ENCODE assay signal across 28 cellular contexts in genomic region chr5:69528609-69529008, GRCh38.
"Had no signal": no experiment of that assay in that cellular context is flagged by ENCODE, and none has a peak within 500 bp of the region (broad histone marks: within the 10 kb centered on the region; RNA-seq: fewer than 3 reads in every experiment).

No MANE protein-coding gene starts in this region.

- H3K4me1 ChIP-seq: esophagus muscularis mucosa, gastroesophageal sphincter, heart left ventricle, prostate gland, tibial artery, uterus had no signal

- H3K9me3 ChIP-seq: esophagus muscularis mucosa, gastroesophageal sphincter, heart left ventricle, left lung, mucosa of descending colon, neutrophil, pancreas, prostate gland, spleen, tibial artery, upper lobe of right lung, uterus had no signal

- H3K27ac Mint-ChIP-seq: naive B cell; natural killer cell treated with Interleukin-12 subunit alpha and Interleukin-12 subunit beta and Interleukin-15 and Interleukin-18, amount 100 ng/mL, for 72 hours; stimulated activated memory B cell treated with anti-CD40 and anti-IgM and Interleukin-4, amounts not matched to agents 10 μg/mL and 1 μg/mL and 100 μg/mL, for 72 hours; stimulated activated naive CD8-positive, alpha-beta T cell treated with anti-CD3 and anti-CD28 coated beads, Interleukin-15, Interleukin-2, amounts not matched to agents 100 ng/mL and 50 ng/mL, for 24 hours had no signal

- H3K36me3 ChIP-seq: esophagus muscularis mucosa, gastroesophageal sphincter, heart left ventricle, left lung, neutrophil, pancreas, prostate gland, spleen, tibial artery, upper lobe of right lung, uterus had no signal

- H3K36me3 Mint-ChIP-seq: naive B cell; natural killer cell treated with Interleukin-12 subunit alpha and Interleukin-12 subunit beta and Interleukin-15 and Interleukin-18, amount 100 ng/mL, for 72 hours; stimulated activated memory B cell treated with anti-CD40 and anti-IgM and Interleukin-4, amounts not matched to agents 10 μg/mL and 1 μg/mL and 100 μg/mL, for 72 hours had no signal

- H3K27me3 ChIP-seq: esophagus muscularis mucosa, foreskin keratinocyte, left lung, neutrophil, pancreas, spleen, upper lobe of right lung, uterus had no signal

- H3K9me3 Mint-ChIP-seq: naive B cell; natural killer cell treated with Interleukin-12 subunit alpha and Interleukin-12 subunit beta and Interleukin-15 and Interleukin-18, amount 100 ng/mL, for 72 hours; neural crest cell; stimulated activated memory B cell treated with anti-CD40 and anti-IgM and Interleukin-4, amounts not matched to agents 10 μg/mL and 1 μg/mL and 100 μg/mL, for 72 hours; stimulated activated naive CD8-positive, alpha-beta T cell treated with anti-CD3 and anti-CD28 coated beads, Interleukin-15, Interleukin-2, amounts not matched to agents 100 ng/mL and 50 ng/mL, for 24 hours had no signal

- DNase-seq: dermis blood vessel endothelial cell; effector memory CD4-positive, alpha-beta T cell; heart left ventricle; hippocampal formation; left cardiac atrium; left lung; mesenchymal stem cell; naive B cell; pancreas; right cardiac atrium; spleen; stimulated activated CD4-positive, alpha-beta T cell treated with anti-CD3 and anti-CD28 coated beads, Interleukin-4, amount 100 ng/mL, for 4 hours; tibial artery; upper lobe of right lung; uterus had no signal

- H3K4me1 Mint-ChIP-seq: naive B cell; neural crest cell; stimulated activated memory B cell treated with anti-CD40 and anti-IgM and Interleukin-4, amounts not matched to agents 10 μg/mL and 1 μg/mL and 100 μg/mL, for 72 hours had no signal

- H3K27ac ChIP-seq: coronary artery, esophagus muscularis mucosa, foreskin keratinocyte, gastroesophageal sphincter, heart left ventricle, left lung, neutrophil, prostate gland, skin epidermis, spleen, tibial artery, upper lobe of right lung, uterus had no signal

- H3K4me3 ChIP-seq: coronary artery, esophagus muscularis mucosa, gastroesophageal sphincter, heart left ventricle, left lung, mucosa of descending colon, pancreas, prostate gland, skin epidermis, spleen, tibial artery, upper lobe of right lung, uterus had no signal

- H3K4me3 Mint-ChIP-seq: mesothelial cell of epicardium; naive B cell; natural killer cell treated with Interleukin-12 subunit alpha and Interleukin-12 subunit beta and Interleukin-15 and Interleukin-18, amount 100 ng/mL, for 72 hours; neural crest cell; stimulated activated memory B cell treated with anti-CD40 and anti-IgM and Interleukin-4, amounts not matched to agents 10 μg/mL and 1 μg/mL and 100 μg/mL, for 72 hours; stimulated activated naive CD8-positive, alpha-beta T cell treated with anti-CD3 and anti-CD28 coated beads, Interleukin-15, Interleukin-2, amounts not matched to agents 100 ng/mL and 50 ng/mL, for 24 hours had no signal

- ATAC-seq: gastroesophageal sphincter; heart left ventricle; left cardiac atrium; natural killer cell treated with Interleukin-12 subunit alpha and Interleukin-12 subunit beta and Interleukin-15 and Interleukin-18, amount 100 ng/mL, for 72 hours; right cardiac atrium; stimulated activated memory B cell treated with anti-CD40 and anti-IgM and Interleukin-4, amounts not matched to agents 10 μg/mL and 1 μg/mL and 100 μg/mL, for 72 hours had no signal
